In genomic region chr20:59775221-59776055, GRCh38 we compare ENCODE assay signal across 21 cellular contexts.
DNase-seq lines count a peak whose midpoint lies in the region; ATAC-seq and TF ChIP-seq lines count a peak whose summit lies in the region.
"Had no signal": no experiment of that assay in that cellular context is flagged by ENCODE, and none has a peak within 500 bp of the region (broad histone marks: within the 10 kb centered on the region; RNA-seq: fewer than 3 reads in every experiment).

No MANE protein-coding gene starts in this region.

- no peak overlapping the region for H3K27ac ChIP-seq in RWPE1

- H3K9me3 Mint-ChIP-seq in type B pancreatic cell: no peaks in the 10 kb centered on the region
- H3K9me3 Mint-ChIP-seq: CD4-positive, alpha-beta T cell had no signal

- H3K27me3 Mint-ChIP-seq in type B pancreatic cell: peaks cover 33% of the 10 kb centered on the region

- no peaks in the 10 kb centered on the region for H3K4me1 Mint-ChIP-seq in type B pancreatic cell (ENCODE audit: unreplicated experiment)

- POLR2A ChIA-PET in RWPE1 (lab: Yijun Ruan, JAX; ENCODE audit: low non-redundant PET): no interaction called here

- H3K36me3 Mint-ChIP-seq in type B pancreatic cell: no peaks in the 10 kb centered on the region

- no peak overlapping the region for H3K27ac Mint-ChIP-seq in type B pancreatic cell
- H3K27ac Mint-ChIP-seq: CD4-positive, alpha-beta T cell had no signal

- ATAC-seq in left lobe of liver: no peak
- no peak for ATAC-seq in HG03378 (IDR thresholded peaks at IDR 0.05; ENCODE audit: unreplicated experiment)
- ATAC-seq: GM12878 had no signal

- no peak overlapping the region for H3K4me3 Mint-ChIP-seq in type B pancreatic cell
- H3K4me3 Mint-ChIP-seq: CD4-positive, alpha-beta T cell had no signal

- DNase-seq in activated effector memory CD4-positive, alpha-beta T cell treated with anti-CD3 and anti-CD28 coated beads, Interleukin-2, amount 50 U/mL, for 16 hours: peak; percentile 47
- no peak for DNase-seq in activated effector memory CD4-positive, alpha-beta T cell treated with Interleukin-2 at 50 U/mL for 16 hours
- DNase-seq in activated CD8-positive, alpha-beta memory T cell treated with anti-CD3 and anti-CD28 coated beads, Interleukin-2, amount 50 U/mL, for 48 hours: peak; percentile 10
- DNase-seq in left lobe of liver (ENCODE audit: low spot score): peak; percentile 33
- peak; percentile 55 for DNase-seq in type B pancreatic cell (ENCODE audit: extremely low spot score, unreplicated experiment)
- no peak for DNase-seq in RWPE1 (ENCODE audit: low spot score)
- DNase-seq in globus pallidus (ENCODE audit: low spot score): no peak
- DNase-seq: EL, GOT3, KG1, MV-4-11, NCI-H1694 treated with DMSO at 0.1 percent for 48 hours, NCI-H2107, NCI-H2227 treated with DMSO at 0.1 percent for 48 hours, NCI-H510A treated with DMSO at 0.1 percent for 48 hours, NCI-H774, OCI-M1, SIG-M5 had no signal

- CTCF ChIA-PET in RWPE1 (lab: Yijun Ruan, JAX): interaction anchor here (0.7 kb wide), 1 partner anchor 9 kb away, joined by 3 read pairs; no protein-coding TSS in a partner anchor

- no peak for TF ChIP-seq CTCF in type B pancreatic cell (conservative IDR thresholded peaks at IDR 0.05)
- TF ChIP-seq CTCF in RWPE1 (conservative IDR thresholded peaks at IDR 0.05; ENCODE audit: low read depth): no peak

Comparison
In these comparisons a context has a peak if more than half of its experiments do, and no peak if none do; other contexts are left out.
1. DNase-seq: peak in activated effector memory CD4-positive, alpha-beta T cell treated with anti-CD3 and anti-CD28 coated beads, Interleukin-2, amount 50 U/mL, for 16 hours (single experiment), activated CD8-positive, alpha-beta memory T cell treated with anti-CD3 and anti-CD28 coated beads, Interleukin-2, amount 50 U/mL, for 48 hours (single experiment), left lobe of liver (single experiment) and type B pancreatic cell (single experiment); none in activated effector memory CD4-positive, alpha-beta T cell treated with Interleukin-2 at 50 U/mL for 16 hours (single experiment), RWPE1 (single experiment) and globus pallidus (single experiment).